Comparison of ENCODE assay signal across 22 cellular contexts in the genomic region with DNA sequence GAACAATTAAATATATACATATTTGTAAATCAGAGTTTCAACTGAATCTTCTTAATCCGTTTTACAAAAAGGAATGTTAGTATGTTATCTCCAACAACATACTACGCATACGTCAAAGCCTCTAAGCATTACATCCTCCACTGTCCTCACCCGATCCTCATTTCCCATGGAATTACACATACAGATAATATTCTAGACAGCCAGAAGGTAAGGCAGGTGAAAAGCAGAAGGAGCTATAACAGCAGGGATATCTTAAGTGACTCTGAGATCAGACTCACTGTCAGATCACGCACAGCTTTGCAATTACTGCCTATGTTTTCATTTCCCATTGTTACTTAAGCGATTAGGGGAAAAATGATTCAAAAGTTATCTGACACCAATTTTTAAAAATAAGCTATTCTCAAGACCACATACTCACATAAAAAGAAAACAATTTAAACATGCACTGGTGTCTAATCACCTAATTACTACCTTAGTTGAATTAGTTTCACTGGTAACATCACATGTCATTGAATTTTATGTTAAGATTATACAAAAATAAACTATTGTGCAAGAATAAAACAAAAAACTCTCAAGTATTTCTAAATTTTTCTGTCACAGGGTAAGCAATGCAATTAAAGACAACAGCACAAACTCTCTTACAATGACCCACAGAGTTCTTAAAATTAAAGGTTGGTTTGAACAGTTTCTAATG.
A peak's percentile ranks its signal among the peaks of the same experiment; 100 is the strongest.
DNase-seq lines count a peak whose midpoint lies in the region; ATAC-seq and TF ChIP-seq lines count a peak whose summit lies in the region.
"Had no signal": no experiment of that assay in that cellular context is flagged by ENCODE, and none has a peak within 500 bp of the region (broad histone marks: within the 10 kb centered on the region; RNA-seq: fewer than 3 reads in every experiment).

No MANE protein-coding gene starts in this region.

- no peaks in the 10 kb centered on the region for H3K36me3 ChIP-seq in CD4-positive, CD25-positive, alpha-beta regulatory T cell (ENCODE audit: control insufficient read depth, insufficient read depth, low read length)
- H3K36me3 ChIP-seq in HEK293 (ENCODE audit: control insufficient read depth in 2 of 2, insufficient read depth in 1 of 2, low read length in 2 of 2) (no peaks in the 10 kb centered on the region), left lung (no peaks in the 10 kb centered on the region), gastrocnemius medialis (no peaks in the 10 kb centered on the region)
- H3K36me3 ChIP-seq: lower lobe of right lung, upper lobe of left lung had no signal

- in situ Hi-C loops in gastrocnemius medialis (cut with MboI; ENCODE audit: low sequenced_read_pairs in 4 of 4): no loop called here

- peak overlapping the region in 2 of 4 donors; percentile 10 to 24 for H3K4me3 Mint-ChIP-seq in CD4-positive, CD25-positive, alpha-beta regulatory T cell
- H3K4me3 Mint-ChIP-seq in Calu3 (ENCODE audit: low read depth, unreplicated experiment): no peak overlapping the region
- H3K4me3 Mint-ChIP-seq: activated CD4-positive, alpha-beta T cell treated with anti-CD3 and anti-CD28 coated beads, Interleukin-2, amount 10 ng/mL, durations not matched to agents 24 days and 14 days; natural killer cell treated with Interleukin-12 subunit alpha and Interleukin-12 subunit beta and Interleukin-15 and Interleukin-18, amount 100 ng/mL, for 72 hours; stimulated activated effector memory CD8-positive, alpha-beta T cell treated with anti-CD3 and anti-CD28 coated beads, Interleukin-12 subunit alpha, Interleukin-12 subunit beta, amount 100 ng/mL, for 72 hours had no signal

- H3K4me1 ChIP-seq in CD4-positive, CD25-positive, alpha-beta regulatory T cell (ENCODE audit: control insufficient read depth, insufficient read depth, low read length, poor library complexity, severe bottlenecking): peaks cover 44% of the 10 kb centered on the region
- H3K4me1 ChIP-seq in HEK293 (ENCODE audit: control insufficient read depth, insufficient read depth, low read length) (peaks cover 12% of the 10 kb centered on the region; the same call in 1 of the 2 replicates), left lung (peaks cover 14 to 61% of the 10 kb centered on the region in 2 donors), gastrocnemius medialis (peaks cover 46 to 49% of the 10 kb centered on the region in 2 donors)

- H3K27ac Mint-ChIP-seq in CD4-positive, CD25-positive, alpha-beta regulatory T cell: peak overlapping the region in 2 of 3 donors; percentile 59 to 79
- H3K27ac Mint-ChIP-seq in Calu3 (ENCODE audit: unreplicated experiment): no peak overlapping the region
- H3K27ac Mint-ChIP-seq: activated CD4-positive, alpha-beta T cell treated with anti-CD3 and anti-CD28 coated beads, Interleukin-2, amount 10 ng/mL, durations not matched to agents 24 days and 14 days; natural killer cell treated with Interleukin-12 subunit alpha and Interleukin-12 subunit beta and Interleukin-15 and Interleukin-18, amount 100 ng/mL, for 72 hours; stimulated activated effector memory CD8-positive, alpha-beta T cell treated with anti-CD3 and anti-CD28 coated beads, Interleukin-12 subunit alpha, Interleukin-12 subunit beta, amount 100 ng/mL, for 72 hours had no signal

- peaks cover 0 to 2% (median 0%) of the 10 kb centered on the region in 7 donors for H3K9me3 Mint-ChIP-seq in CD4-positive, CD25-positive, alpha-beta regulatory T cell
- no peaks in the 10 kb centered on the region for H3K9me3 Mint-ChIP-seq in Calu3 (ENCODE audit: low read depth, unreplicated experiment)
- H3K9me3 Mint-ChIP-seq: natural killer cell treated with Interleukin-12 subunit alpha and Interleukin-12 subunit beta and Interleukin-15 and Interleukin-18, amount 100 ng/mL, for 72 hours; stimulated activated effector memory CD8-positive, alpha-beta T cell treated with anti-CD3 and anti-CD28 coated beads, Interleukin-12 subunit alpha, Interleukin-12 subunit beta, amount 100 ng/mL, for 72 hours had no signal

- no peak overlapping the region for H3K4me3 ChIP-seq in CD4-positive, CD25-positive, alpha-beta regulatory T cell (ENCODE audit: low read depth, low read length)
- H3K4me3 ChIP-seq in HEK293 (ENCODE audit: low read depth, low read length): no peak overlapping the region
- no peak overlapping the region for H3K4me3 ChIP-seq in left lung
- no peak overlapping the region for H3K4me3 ChIP-seq in gastrocnemius medialis
- H3K4me3 ChIP-seq: BLaER1, hepatocyte, lower lobe of right lung, upper lobe of left lung had no signal

- intact Hi-C loops in left lung (cut with DNase I) (no loop called here), Calu3 (cut with micrococcal nuclease; ENCODE audit: unreplicated experiment) (no loop called here), gastrocnemius medialis (cut with DNase I; ENCODE audit: low total_unique reads) (no loop called here)

- H3K27ac ChIP-seq in CD4-positive, CD25-positive, alpha-beta regulatory T cell (ENCODE audit: insufficient read depth, low read length, poor library complexity, severe bottlenecking): no peak overlapping the region
- H3K27ac ChIP-seq in HEK293 (ENCODE audit: extremely low read depth, low read depth, low read length) (no peak overlapping the region), left lung (no peak overlapping the region), gastrocnemius medialis (no peak overlapping the region)
- H3K27ac ChIP-seq: BLaER1, hepatocyte, lower lobe of right lung had no signal

- H3K27me3 Mint-ChIP-seq in CD4-positive, CD25-positive, alpha-beta regulatory T cell: no peaks in the 10 kb centered on the region
- no peaks in the 10 kb centered on the region for H3K27me3 Mint-ChIP-seq in Calu3 (ENCODE audit: unreplicated experiment)
- H3K27me3 Mint-ChIP-seq: activated CD4-positive, alpha-beta T cell treated with anti-CD3 and anti-CD28 coated beads, Interleukin-2, amount 10 ng/mL, durations not matched to agents 24 days and 14 days; natural killer cell treated with Interleukin-12 subunit alpha and Interleukin-12 subunit beta and Interleukin-15 and Interleukin-18, amount 100 ng/mL, for 72 hours had no signal

- no peak for TF ChIP-seq POLR2A in gastrocnemius medialis (IDR thresholded peaks at IDR 0.05)

- CTCF ChIA-PET in HEK293 (lab: Yijun Ruan, JAX): interaction anchor here (0.6 kb wide), 2 partner anchors 168 to 783 kb away, joined by 3 read pairs; no protein-coding TSS in a partner anchor
- CTCF ChIA-PET in Calu3 (lab: Charles Lee): interaction anchor here (0.6 kb wide), 1 partner anchor 60 kb away, joined by 5 read pairs; no protein-coding TSS in a partner anchor

- peaks cover 3% of the 10 kb centered on the region for H3K36me3 Mint-ChIP-seq in CD4-positive, CD25-positive, alpha-beta regulatory T cell
- H3K36me3 Mint-ChIP-seq in Calu3 (ENCODE audit: insufficient read depth, unreplicated experiment): no peaks in the 10 kb centered on the region
- H3K36me3 Mint-ChIP-seq: natural killer cell treated with Interleukin-12 subunit alpha and Interleukin-12 subunit beta and Interleukin-15 and Interleukin-18, amount 100 ng/mL, for 72 hours; stimulated activated effector memory CD8-positive, alpha-beta T cell treated with anti-CD3 and anti-CD28 coated beads, Interleukin-12 subunit alpha, Interleukin-12 subunit beta, amount 100 ng/mL, for 72 hours had no signal

- POLR2A ChIA-PET in HEK293 (lab: Yijun Ruan, JAX): no interaction called here

- TF ChIP-seq CTCF in HEK293 (tag by site-specific recombination; IDR thresholded peaks at IDR 0.05) (no peak), left lung (IDR thresholded peaks at IDR 0.05) (no peak), Calu3 (IDR thresholded peaks at IDR 0.05; ENCODE audit: unreplicated experiment) (no peak), gastrocnemius medialis (IDR thresholded peaks at IDR 0.05 in 4 of 5, conservative IDR thresholded peaks at IDR 0.05 in 1 of 5) (no peak)

- no TSS peak for BruUV-seq in Calu3 (replicated peaks; lab: Mats Ljungman, UMichigan)

- H3K9me3 ChIP-seq in CD4-positive, CD25-positive, alpha-beta regulatory T cell (ENCODE audit: control insufficient read depth in 2 of 2, low read length in 2 of 2): no peaks in the 10 kb centered on the region
- H3K9me3 ChIP-seq in HEK293 (ENCODE audit: control insufficient read depth, insufficient read depth, low read depth, low read length): no peaks in the 10 kb centered on the region
- no peaks in the 10 kb centered on the region for H3K9me3 ChIP-seq in left lung
- no peaks in the 10 kb centered on the region for H3K9me3 ChIP-seq in gastrocnemius medialis
- H3K9me3 ChIP-seq: lower lobe of right lung, upper lobe of left lung had no signal

- H3K4me1 Mint-ChIP-seq in CD4-positive, CD25-positive, alpha-beta regulatory T cell: peaks cover 50 to 67% (median 58%) of the 10 kb centered on the region in 4 donors
- H3K4me1 Mint-ChIP-seq in Calu3 (ENCODE audit: low read depth, unreplicated experiment): peaks cover 45% of the 10 kb centered on the region

- DNase-seq in CD4-positive, CD25-positive, alpha-beta regulatory T cell: no peak
- DNase-seq in amniotic epithelial cell (ENCODE audit: low read depth): peak; percentile 55
- DNase-seq in left lung: no peak
- DNase-seq in Calu3: no peak
- DNase-seq in gastrocnemius medialis: no peak
- DNase-seq: activated CD4-positive, alpha-beta T cell treated with anti-CD3 and anti-CD28 coated beads, Interleukin-2, amount 10 ng/mL, durations not matched to agents 24 days and 14 days; activated effector memory CD4-positive, alpha-beta T cell treated with anti-CD3 and anti-CD28 coated beads, Interleukin-2, amount 50 U/mL, for 16 hours; lower lobe of right lung; NCI-H1048; NCI-H2081; NCI-H446; NCI-H774; SIG-M5; upper lobe of left lung had no signal

- no peaks in the 10 kb centered on the region for H3K27me3 ChIP-seq in CD4-positive, CD25-positive, alpha-beta regulatory T cell (ENCODE audit: control insufficient read depth, insufficient read depth, low read length)
- no peaks in the 10 kb centered on the region for H3K27me3 ChIP-seq in left lung
- no peaks in the 10 kb centered on the region for H3K27me3 ChIP-seq in gastrocnemius medialis
- H3K27me3 ChIP-seq: BLaER1, hepatocyte, upper lobe of left lung had no signal

- ATAC-seq in CD4-positive, CD25-positive, alpha-beta regulatory T cell (ENCODE audit: low read depth in 2 of 2): no peak
- ATAC-seq in left lung: peak; percentile 21
- ATAC-seq in gastrocnemius medialis: no peak
- no peak for ATAC-seq in HG02798 (IDR thresholded peaks at IDR 0.05; ENCODE audit: poor library complexity, unreplicated experiment)
- ATAC-seq in HG02588 (IDR thresholded peaks at IDR 0.05; ENCODE audit: unreplicated experiment): no peak
- ATAC-seq: HCT116; lower lobe of right lung; natural killer cell treated with Interleukin-12 subunit alpha and Interleukin-12 subunit beta and Interleukin-15 and Interleukin-18, amount 100 ng/mL, for 72 hours; stimulated activated effector memory CD8-positive, alpha-beta T cell treated with anti-CD3 and anti-CD28 coated beads, Interleukin-12 subunit alpha, Interleukin-12 subunit beta, amount 100 ng/mL, for 72 hours had no signal
